14 cellular contexts compared by ENCODE assay signal in genomic region chr19:17748884-17749638, GRCh38. TPM values are rescaled to one million over a fixed set of nuclear protein-coding genes. Genes with fewer than 3 reads are reported as not detected.
DNase-seq lines count a peak whose midpoint lies in the region; ATAC-seq and TF ChIP-seq lines count a peak whose summit lies in the region.
"Had no signal": no experiment of that assay in that cellular context is flagged by ENCODE, and none has a peak within 500 bp of the region (broad histone marks: within the 10 kb centered on the region; RNA-seq: fewer than 3 reads in every experiment).

No MANE protein-coding gene starts in this region.

- H3K27me3 Mint-ChIP-seq in activated CD4-positive, alpha-beta T cell treated with anti-CD3 and anti-CD28 coated beads, Interleukin-2, amount 10 ng/mL, durations not matched to agents 24 days and 14 days: no peaks in the 10 kb centered on the region

- H3K27ac Mint-ChIP-seq in activated CD4-positive, alpha-beta T cell treated with anti-CD3 and anti-CD28 coated beads, Interleukin-2, amount 10 ng/mL, durations not matched to agents 24 days and 14 days: peak overlapping the region; percentile 83

- WGBS in testis, 2 donors: 82 to 85% methylated on average over 6 of the region's 6 CpGs

- ATAC-seq in HG03457 (IDR thresholded peaks at IDR 0.05; ENCODE audit: unreplicated experiment): no peak
- ATAC-seq: left lung had no signal

- H4K20me1 ChIP-seq in OCI-LY3 (ENCODE audit: insufficient read depth, low read length) (no peaks in the 10 kb centered on the region), osteoblast (ENCODE audit: insufficient read depth, low read length) (no peaks in the 10 kb centered on the region)

- H3K9ac ChIP-seq in OCI-LY3 (ENCODE audit: low read length): peak overlapping the region; percentile 64; the same call in 1 of the 2 replicates

- peak; percentile 63 for DNase-seq in activated CD4-positive, alpha-beta T cell treated with anti-CD3 and anti-CD28 coated beads, Interleukin-2, amount 10 ng/mL, durations not matched to agents 24 days and 14 days
- no peak for DNase-seq in activated CD4-positive, alpha-beta T cell treated with anti-CD3 and anti-CD28 coated beads for 4 hours
- DNase-seq in osteoblast (ENCODE audit: insufficient read length, low spot score, missing footprints) (peak; percentile 63), GM10248 (ENCODE audit: extremely low spot score) (no peak), testis (no peak)
- DNase-seq: left lung, NCI-H226, occipital lobe had no signal

- intact Hi-C loops in activated CD4-positive, alpha-beta T cell treated with anti-CD3 and anti-CD28 coated beads, Interleukin-2, amount 10 ng/mL, durations not matched to agents 24 days and 14 days (cut with micrococcal nuclease): no loop called here
- intact Hi-C loops in testis (cut with DNase I; ENCODE audit: low total_unique reads): no loop called here

- H3K36me3 Mint-ChIP-seq in activated CD4-positive, alpha-beta T cell treated with anti-CD3 and anti-CD28 coated beads, Interleukin-2, amount 10 ng/mL, durations not matched to agents 24 days and 14 days (ENCODE audit: low read depth): peaks cover 12% of the 10 kb centered on the region

- no peak for TF ChIP-seq CTCF in OCI-LY3 (IDR thresholded peaks at IDR 0.05; ENCODE audit: low read depth, low read length)
- TF ChIP-seq CTCF in osteoblast (IDR thresholded peaks at IDR 0.05; ENCODE audit: extremely low read depth, low read depth, low read length): no peak
- TF ChIP-seq CTCF in GM10248 (IDR thresholded peaks at IDR 0.05; ENCODE audit: control extremely low read depth, extremely low read depth, low read depth, missing control alignments): no peak
- no peak for TF ChIP-seq CTCF in testis (IDR thresholded peaks at IDR 0.05)

- H3K36me3 ChIP-seq in OCI-LY3 (replicated peaks; ENCODE audit: low read depth, low read length) (peaks cover 5% of the 10 kb centered on the region), osteoblast (ENCODE audit: insufficient read depth, low read length) (no peaks in the 10 kb centered on the region), testis (ENCODE audit: low read depth, missing control alignments) (no peaks in the 10 kb centered on the region)
- H3K36me3 ChIP-seq: breast epithelium, left lung had no signal

- H3K27me3 ChIP-seq in OCI-LY3 (ENCODE audit: low read depth, low read length): no peaks in the 10 kb centered on the region
- peaks cover 4% of the 10 kb centered on the region for H3K27me3 ChIP-seq in osteoblast (ENCODE audit: insufficient read depth, low read length)
- H3K27me3 ChIP-seq in testis: no peaks in the 10 kb centered on the region
- H3K27me3 ChIP-seq: breast epithelium, hepatocyte, left lung had no signal

- H3K4me1 Mint-ChIP-seq in activated CD4-positive, alpha-beta T cell treated with anti-CD3 and anti-CD28 coated beads, Interleukin-2, amount 10 ng/mL, durations not matched to agents 24 days and 14 days: peaks cover 37% of the 10 kb centered on the region

- no peak overlapping the region for H2AFZ ChIP-seq in OCI-LY3 (ENCODE audit: low read depth, low read length)
- H2AFZ ChIP-seq in osteoblast (ENCODE audit: low read length): no peak overlapping the region
- H2AFZ ChIP-seq: hepatocyte had no signal

- H3K79me2 ChIP-seq in OCI-LY3 (ENCODE audit: low read length): peaks cover 30% of the 10 kb centered on the region
- no peaks in the 10 kb centered on the region for H3K79me2 ChIP-seq in osteoblast (ENCODE audit: insufficient read depth, low read length)
- H3K79me2 ChIP-seq: hepatocyte had no signal

- POLR2A ChIA-PET in GM10248 (lab: Yijun Ruan, JAX): interaction anchor here (0.6 kb wide), 1 partner anchor 1544 kb away, joined by 3 read pairs; no protein-coding TSS in a partner anchor

- CTCF ChIA-PET in GM10248 (lab: Yijun Ruan, JAX): interaction anchor here (0.7 to 10.6 kb wide), 6 partner anchors 7 to 45 kb away, joined by 3 to 151 read pairs (median 4); no protein-coding TSS in a partner anchor

- H3K9me3 ChIP-seq in OCI-LY3 (ENCODE audit: insufficient read depth, low read length): no peaks in the 10 kb centered on the region
- no peaks in the 10 kb centered on the region for H3K9me3 ChIP-seq in osteoblast (ENCODE audit: low read depth, low read length)
- H3K9me3 ChIP-seq in testis: no peaks in the 10 kb centered on the region
- H3K9me3 ChIP-seq: breast epithelium, left lung had no signal

- H3K4me3 ChIP-seq in OCI-LY3 (ENCODE audit: low read length) (peak overlapping the region; percentile 83), osteoblast (ENCODE audit: insufficient read depth, low read length) (no peak overlapping the region), testis (no peak overlapping the region)
- H3K4me3 ChIP-seq: breast epithelium, hepatocyte had no signal

- peaks cover 60% of the 10 kb centered on the region for H3K4me1 ChIP-seq in OCI-LY3 (ENCODE audit: low read length)
- H3K4me1 ChIP-seq in osteoblast (ENCODE audit: insufficient read depth, low read length): peaks cover 3% of the 10 kb centered on the region
- peaks cover 6% of the 10 kb centered on the region for H3K4me1 ChIP-seq in testis
- H3K4me1 ChIP-seq: breast epithelium had no signal

- peak overlapping the region; percentile 94 for H3K4me3 Mint-ChIP-seq in activated CD4-positive, alpha-beta T cell treated with anti-CD3 and anti-CD28 coated beads, Interleukin-2, amount 10 ng/mL, durations not matched to agents 24 days and 14 days

- no peak for TF ChIP-seq POLR2A in testis (IDR thresholded peaks at IDR 0.05)

- H3K27ac ChIP-seq in OCI-LY3 (ENCODE audit: low read length) (no peak overlapping the region), cingulate gyrus (ENCODE audit: low read depth, low read length) (peak overlapping the region; percentile 91), osteoblast (ENCODE audit: low read depth, low read length) (no peak overlapping the region), testis (no peak overlapping the region)
- H3K27ac ChIP-seq: breast epithelium, hepatocyte had no signal

- peak overlapping the region; percentile 85 for H3K4me2 ChIP-seq in OCI-LY3 (ENCODE audit: low read length)
- no peak overlapping the region for H3K4me2 ChIP-seq in osteoblast (ENCODE audit: insufficient read depth, low read length)
- H3K4me2 ChIP-seq: hepatocyte had no signal

- H3K9me3 Mint-ChIP-seq in activated CD4-positive, alpha-beta T cell treated with anti-CD3 and anti-CD28 coated beads, Interleukin-2, amount 10 ng/mL, durations not matched to agents 24 days and 14 days: no peaks in the 10 kb centered on the region

RNA-seq across cellular contexts. Expression of gene FCHO1, which starts 2.2 kb away (rescaled TPM):
- total RNA-seq in activated CD4-positive, alpha-beta T cell treated with anti-CD3 and anti-CD28 coated beads, Interleukin-2, amount 10 ng/mL, durations not matched to agents 24 days and 14 days: 91.9 and 96.2 TPM in 2 replicates
- 0.72 TPM in 1 of 2 replicates, not detected in the other for total RNA-seq in osteoblast
- 10 to 100 TPM; 12.8 to 15.6 TPM for total RNA-seq in testis
- polyA plus RNA-seq in testis (ENCODE audit: insufficient read depth, low read depth, low replicate concordance): 9.8 TPM

RNA-seq across cellular contexts. Expression of gene MAP1S, which starts 29.8 kb away (rescaled TPM):
- total RNA-seq in activated CD4-positive, alpha-beta T cell treated with anti-CD3 and anti-CD28 coated beads, Interleukin-2, amount 10 ng/mL, durations not matched to agents 24 days and 14 days: 69.0 and 70.3 TPM in 2 replicates
- total RNA-seq in osteoblast (15.2 and 16.5 TPM in 2 replicates), testis (100 to 1,000 TPM in 1 of 2 donors, 10 to 100 TPM in 1; 95.5 to 106 TPM)
- 123 TPM for polyA plus RNA-seq in testis (ENCODE audit: insufficient read depth, low read depth, low replicate concordance)

RNA-seq across cellular contexts. Expression of gene B3GNT3, which starts 45.9 kb away (rescaled TPM):
- not detected in 2 replicates for total RNA-seq in activated CD4-positive, alpha-beta T cell treated with anti-CD3 and anti-CD28 coated beads, Interleukin-2, amount 10 ng/mL, durations not matched to agents 24 days and 14 days
- total RNA-seq in osteoblast (not detected in 2 replicates), testis (under 1 TPM; 0.19 to 0.71 TPM)
- polyA plus RNA-seq in testis (ENCODE audit: insufficient read depth, low read depth, low replicate concordance): 0.63 TPM
- total RNA-seq: A673, occipital lobe had no signal

Comparison
In these comparisons a context has a peak if more than half of its experiments do, and no peak if none do; other contexts are left out.
1. DNase-seq: peak in activated CD4-positive, alpha-beta T cell treated with anti-CD3 and anti-CD28 coated beads, Interleukin-2, amount 10 ng/mL, durations not matched to agents 24 days and 14 days (single experiment) and osteoblast (single experiment); none in activated CD4-positive, alpha-beta T cell treated with anti-CD3 and anti-CD28 coated beads for 4 hours (0 of 2), GM10248 (single experiment) and testis (single experiment).